In genomic region chr12:6207254-6207942, GRCh38 we compare ENCODE assay signal across 12 cellular contexts. TPM values are rescaled to one million over a fixed set of nuclear protein-coding genes. Genes with fewer than 3 reads are reported as not detected.
DNase-seq lines count a peak whose midpoint lies in the region; ATAC-seq and TF ChIP-seq lines count a peak whose summit lies in the region.
"Had no signal": no experiment of that assay in that cellular context is flagged by ENCODE, and none has a peak within 500 bp of the region (broad histone marks: within the 10 kb centered on the region; RNA-seq: fewer than 3 reads in every experiment).

No MANE protein-coding gene starts in this region.

- ATAC-seq in heart left ventricle (no peak), gastroesophageal sphincter (peak; percentile 11), GM19397 (IDR thresholded peaks at IDR 0.05; ENCODE audit: unreplicated experiment) (no peak)

- peak overlapping the region; percentile 20 to 99 (median 94) for H3K27ac ChIP-seq in heart left ventricle
- peak overlapping the region; percentile 92 to 100 (median 98) for H3K27ac ChIP-seq in gastroesophageal sphincter
- no peak overlapping the region for H3K27ac ChIP-seq in neuronal stem cell (replicated peaks; ENCODE audit: low read length)
- H3K27ac ChIP-seq in urinary bladder (ENCODE audit: low read depth), result peak overlapping the region; percentile 16

- H3K9ac ChIP-seq in neuronal stem cell (ENCODE audit: low read depth, low read length, poor library complexity), result no peak overlapping the region

- peaks cover 53% of the 10 kb centered on the region for H3K27me3 Mint-ChIP-seq in activated naive CD4-positive, alpha-beta T cell treated with anti-CD3 and anti-CD28 coated beads, Interleukin-2, amount 10 ng/mL, durations not matched to agents 7 days and 5 days

- no peak overlapping the region for H2BK120ac ChIP-seq in neuronal stem cell (ENCODE audit: low read depth, low read length)

- H3K79me1 ChIP-seq in neuronal stem cell (ENCODE audit: low read depth, low read length), result no peaks in the 10 kb centered on the region

- H3K4me1 ChIP-seq in heart left ventricle (peaks cover 7 to 99% (median 69%) of the 10 kb centered on the region in 12 donors), gastroesophageal sphincter (peaks cover 15 to 100% (median 86%) of the 10 kb centered on the region in 3 donors), neuronal stem cell (ENCODE audit: control insufficient read depth in 2 of 2, insufficient read depth in 1 of 2, low read depth in 1 of 2, low read length in 2 of 2) (peaks cover 8 to 25% of the 10 kb centered on the region in 2 donors), urinary bladder (ENCODE audit: insufficient read depth) (peaks cover 1% of the 10 kb centered on the region)

- H3K4me3 Mint-ChIP-seq in activated naive CD4-positive, alpha-beta T cell treated with anti-CD3 and anti-CD28 coated beads, Interleukin-2, amount 10 ng/mL, durations not matched to agents 7 days and 5 days, result no peak overlapping the region

- H4K91ac ChIP-seq in neuronal stem cell (ENCODE audit: low read depth, low read length, poor library complexity), result no peak overlapping the region

- H2AK5ac ChIP-seq in neuronal stem cell (ENCODE audit: low read depth, low read length), result no peak overlapping the region

- no peak overlapping the region for H4K8ac ChIP-seq in neuronal stem cell (ENCODE audit: low read depth, low read length)

- H3K4me2 ChIP-seq in neuronal stem cell (ENCODE audit: insufficient read depth, low read length, poor library complexity, severe bottlenecking), result no peak overlapping the region

- no peaks in the 10 kb centered on the region for H3K36me3 Mint-ChIP-seq in activated naive CD4-positive, alpha-beta T cell treated with anti-CD3 and anti-CD28 coated beads, Interleukin-2, amount 10 ng/mL, durations not matched to agents 7 days and 5 days

- no peak overlapping the region for H3K23ac ChIP-seq in neuronal stem cell (ENCODE audit: low read depth, low read length, poor library complexity)

- TF ChIP-seq CTCF in heart left ventricle (IDR thresholded peaks at IDR 0.05), result no peak
- peak in 2 of 4 experiments; percentile 8 to 12 for TF ChIP-seq CTCF in gastroesophageal sphincter (IDR thresholded peaks at IDR 0.05)

- H3K4me3 ChIP-seq in heart left ventricle (peak overlapping the region in 2 of 12 donors; percentile 2 to 15), gastroesophageal sphincter (no peak overlapping the region), neuronal stem cell (ENCODE audit: low read length in 2 of 2) (no peak overlapping the region), urinary bladder (ENCODE audit: low read depth, low read length) (no peak overlapping the region), H7 (ENCODE audit: insufficient read depth, low read depth, low read length) (no peak overlapping the region)

- peak overlapping the region; percentile 41 for H2AFZ ChIP-seq in neuronal stem cell (ENCODE audit: low read length)

- H3K14ac ChIP-seq in neuronal stem cell (ENCODE audit: low read length), result no peak overlapping the region

- no peak for TF ChIP-seq EP300 in gastroesophageal sphincter (IDR thresholded peaks at IDR 0.05)

- peaks cover 4% of the 10 kb centered on the region for H3K4me1 Mint-ChIP-seq in activated naive CD4-positive, alpha-beta T cell treated with anti-CD3 and anti-CD28 coated beads, Interleukin-2, amount 10 ng/mL, durations not matched to agents 7 days and 5 days

- TF ChIP-seq POLR2A in heart left ventricle (IDR thresholded peaks at IDR 0.05) (no peak), gastroesophageal sphincter (IDR thresholded peaks at IDR 0.05) (no peak)

- no peak overlapping the region for H2BK5ac ChIP-seq in neuronal stem cell (ENCODE audit: low read length)

- CTCF ChIA-PET in activated naive CD4-positive, alpha-beta T cell treated with anti-CD3 and anti-CD28 coated beads, Interleukin-2, amount 10 ng/mL, durations not matched to agents 7 days and 5 days (lab: Charles Lee), result no interaction called here

- intact Hi-C loops in heart left ventricle (cut with DNase I), result no loop called here
- intact Hi-C loops in cardiac septum (cut with DNase I), result loop anchor here (2.0 kb wide), 1 partner anchor 17 kb away; no protein-coding TSS in a partner anchor

- no peak overlapping the region for H2BK12ac ChIP-seq in neuronal stem cell (ENCODE audit: low read length)

- WGBS in heart left ventricle, 4 donors, result 55 to 69% (median 59%) methylated on average over 9 of the region's 9 CpGs
- 16 to 39% methylated on average over 4 to 8 of the region's 9 CpGs for WGBS in gastroesophageal sphincter (ENCODE audit: low coverage in 1 of 2), 2 donors
- WGBS in neuronal stem cell (ENCODE audit: extremely low coverage in 2 of 2, insufficient read length in 2 of 2, insufficient replicate concordance in 1 of 2), 2 donors, result no CpG with 5 or more reads among the region's 9 CpGs
- 35% methylated on average over 9 of the region's 9 CpGs for WGBS in urinary bladder

- peaks cover 0 to 44% (median 12%) of the 10 kb centered on the region in 9 donors for H3K36me3 ChIP-seq in heart left ventricle
- peaks cover 0 to 18% of the 10 kb centered on the region in 2 donors for H3K36me3 ChIP-seq in gastroesophageal sphincter
- H3K36me3 ChIP-seq in neuronal stem cell (replicated peaks in 1 of 2; ENCODE audit: control insufficient read depth in 2 of 2, insufficient read depth in 2 of 2, low read length in 2 of 2), result no peaks in the 10 kb centered on the region
- no peaks in the 10 kb centered on the region for H3K36me3 ChIP-seq in urinary bladder (ENCODE audit: insufficient read depth)
- H3K36me3 ChIP-seq in H7 (replicated peaks; ENCODE audit: control insufficient read depth, insufficient read depth, low read length), result peaks cover 4% of the 10 kb centered on the region; the same call in 1 of the 2 replicates

- no peak overlapping the region for H3K4ac ChIP-seq in neuronal stem cell (ENCODE audit: low read length)

- H3K27me3 ChIP-seq in heart left ventricle (no peaks in the 10 kb centered on the region), gastroesophageal sphincter (no peaks in the 10 kb centered on the region), neuronal stem cell (ENCODE audit: control insufficient read depth in 3 of 3, insufficient read depth in 3 of 3, low read depth in 1 of 3, low read length in 3 of 3) (peaks cover under 1 to 14% (median 8%) of the 10 kb centered on the region in 3 experiments), H7 (ENCODE audit: control insufficient read depth, insufficient read depth, low read length) (no peaks in the 10 kb centered on the region)

- DNase-seq in heart left ventricle (no peak), cardiac septum (ENCODE audit: low spot score) (no peak), neuronal stem cell (ENCODE audit: low spot score) (no peak), H7 (no peak)
- no peak for DNase-seq in activated naive CD4-positive, alpha-beta T cell treated with anti-CD3 and anti-CD28 coated beads, Interleukin-2, amount 10 ng/mL, durations not matched to agents 7 days and 5 days
- DNase-seq: activated CD4-positive, alpha-beta T cell treated with anti-CD3 and anti-CD28 coated beads, Interleukin-2, amount 50 U/mL, for 48 hours; DND-41; NCI-H1105 treated with DMSO at 0.1 percent for 48 hours; T-helper 1 cell had no signal

- H3K9me3 Mint-ChIP-seq in activated naive CD4-positive, alpha-beta T cell treated with anti-CD3 and anti-CD28 coated beads, Interleukin-2, amount 10 ng/mL, durations not matched to agents 7 days and 5 days, result no peaks in the 10 kb centered on the region

- H3K9me3 ChIP-seq in heart left ventricle (no peaks in the 10 kb centered on the region), gastroesophageal sphincter (no peaks in the 10 kb centered on the region), neuronal stem cell (replicated peaks in 1 of 2; ENCODE audit: control insufficient read depth in 2 of 2, insufficient read depth in 1 of 2, low read depth in 1 of 2, low read length in 2 of 2) (no peaks in the 10 kb centered on the region)

- H2BK15ac ChIP-seq in neuronal stem cell (ENCODE audit: low read length), result no peak overlapping the region

- no peak overlapping the region for H3K18ac ChIP-seq in neuronal stem cell (ENCODE audit: low read length)

- H3K27ac Mint-ChIP-seq in activated naive CD4-positive, alpha-beta T cell treated with anti-CD3 and anti-CD28 coated beads, Interleukin-2, amount 10 ng/mL, durations not matched to agents 7 days and 5 days, result no peak overlapping the region

RNA-seq across cellular contexts. Expression of gene CD9, which starts 7.2 kb away (rescaled TPM):
- total RNA-seq in heart left ventricle (10 to 100 TPM; 29.9 to 96.1 (median 54.7) TPM), cardiac septum (70.2 TPM), gastroesophageal sphincter (100 to 1,000 TPM; 379 to 558 (median 468) TPM), urinary bladder (215 TPM)
- polyA plus RNA-seq in heart left ventricle (10 to 100 TPM; 63.2 to 87.4 TPM), urinary bladder (554 TPM)
- polyA plus RNA-seq in neuronal stem cell (2013, experiment 1 of 2), result 6.3 TPM
- 6.4 TPM for polyA plus RNA-seq in neuronal stem cell (2013, experiment 2 of 2)
- 266 and 274 TPM in 2 replicates for total RNA-seq in H7 (2014; rRNA removed; shearing (Covaris generic))
